ENCODE assay signal across 8 cellular contexts in genomic region chr1:223844962-223845809, GRCh38. TPM values are rescaled to one million over a fixed set of nuclear protein-coding genes. Genes with fewer than 3 reads are reported as not detected.
DNase-seq lines count a peak whose midpoint lies in the region; ATAC-seq and TF ChIP-seq lines count a peak whose summit lies in the region.

No MANE protein-coding gene starts in this region.

- H3K4me3 ChIP-seq in AG04450 (ENCODE audit: low read depth, low read length), result peak overlapping the region; percentile 83
- H3K4me3 ChIP-seq in NT2/D1 (ENCODE audit: insufficient read length, low read depth), result peak overlapping the region; percentile 77
- peak overlapping the region; percentile 90 for H3K4me3 ChIP-seq in neural progenitor cell
- H3K4me3 ChIP-seq in suprapubic skin, result peak overlapping the region; percentile 94

- H3K9me3 ChIP-seq in AG04450 (ENCODE audit: control insufficient read depth, insufficient read depth, low read length) (no peaks in the 10 kb centered on the region; the same call in 1 of the 2 replicates), NT2/D1 (ENCODE audit: insufficient read depth, low read length) (peaks cover 5% of the 10 kb centered on the region; the same call in 1 of the 2 replicates), neural progenitor cell (ENCODE audit: low read depth) (no peaks in the 10 kb centered on the region), suprapubic skin (no peaks in the 10 kb centered on the region)

- POLR2A ChIA-PET in AG04450 (lab: Yijun Ruan, JAX), result interaction anchor here (0.5 to 1.7 kb wide), 9 partner anchors 8 to 144 kb away, joined by 3 to 5 read pairs (median 4); no protein-coding TSS in a partner anchor

- H3K27me3 ChIP-seq in AG04450 (ENCODE audit: control insufficient read depth, insufficient read depth, low read length) (no peaks in the 10 kb centered on the region), NT2/D1 (ENCODE audit: insufficient read depth, insufficient read length) (peaks cover 2% of the 10 kb centered on the region), neural progenitor cell (no peaks in the 10 kb centered on the region), suprapubic skin (no peaks in the 10 kb centered on the region)

- peak overlapping the region; percentile 98 for H3K4me3 Mint-ChIP-seq in neural progenitor cell

- peak overlapping the region; percentile 87 for H3K4me2 ChIP-seq in neural progenitor cell

- peak overlapping the region; percentile 70 for H2AFZ ChIP-seq in neural progenitor cell (replicated peaks)

- TF ChIP-seq CTCF in AG04450 (IDR thresholded peaks at IDR 0.05; ENCODE audit: low read depth, low read length) (no peak), neural progenitor cell (IDR thresholded peaks at IDR 0.05) (no peak), suprapubic skin (IDR thresholded peaks at IDR 0.05) (no peak)

- DNase-seq in AG04450 (ENCODE audit: low read depth, low spot score) (no peak), NT2/D1 (ENCODE audit: low read depth, low spot score) (peak; percentile 27), fibroblast of peridontal ligament (ENCODE audit: extremely low read depth) (peak; percentile 64), neural progenitor cell (ENCODE audit: low spot score) (peak; percentile 76), suprapubic skin (ENCODE audit: low spot score in 2 of 2) (peak in 1 of 2 donors; percentile 83)
- DNase-seq in activated T-helper 1 cell treated with anti-CD3 and anti-CD28 coated beads, Interleukin-2, amount 50 U/mL, for 16 hours (ENCODE audit: low read depth in 1 of 2, low spot score in 1 of 2), result peak; percentile 14 to 56

- CTCF ChIA-PET in AG04450 (lab: Charles Lee), result interaction anchor here (1.0 to 2.4 kb wide), 5 partner anchors 8 to 34 kb away, joined by 3 to 9 read pairs (median 4); no protein-coding TSS in a partner anchor

- ATAC-seq in GM18861 (IDR thresholded peaks at IDR 0.05; ENCODE audit: unreplicated experiment), result peak; percentile 12
- peak; percentile 24 for ATAC-seq in HG03196 (IDR thresholded peaks at IDR 0.05; ENCODE audit: unreplicated experiment)

- under 1% methylated on average over 26 of the region's 71 CpGs for WGBS in suprapubic skin

- peaks cover 22% of the 10 kb centered on the region for H3K4me1 Mint-ChIP-seq in neural progenitor cell

- H3K27ac ChIP-seq in AG04450 (ENCODE audit: low read depth, low read length) (peak overlapping the region; percentile 84), neural progenitor cell (peak overlapping the region; percentile 96), suprapubic skin (peak overlapping the region; percentile 99)

- H3K79me2 ChIP-seq in neural progenitor cell (ENCODE audit: low read depth), result peaks cover 53% of the 10 kb centered on the region

- H4K20me1 ChIP-seq in neural progenitor cell (ENCODE audit: low read depth), result peaks cover 45% of the 10 kb centered on the region

- peak overlapping the region; percentile 84 for H3K9ac ChIP-seq in NT2/D1 (ENCODE audit: insufficient read length, low read depth)
- peak overlapping the region; percentile 61 for H3K9ac ChIP-seq in neural progenitor cell

- no peak for TF ChIP-seq EP300 in suprapubic skin (IDR thresholded peaks at IDR 0.05)

- H3K27me3 Mint-ChIP-seq in neural progenitor cell (ENCODE audit: insufficient read depth, low read depth), result no peaks in the 10 kb centered on the region

- no peaks in the 10 kb centered on the region for H3K4me1 ChIP-seq in NT2/D1 (ENCODE audit: insufficient read depth, insufficient read length)
- H3K4me1 ChIP-seq in neural progenitor cell, result peaks cover 22% of the 10 kb centered on the region
- peaks cover 39% of the 10 kb centered on the region for H3K4me1 ChIP-seq in suprapubic skin

- peaks cover under 1% of the 10 kb centered on the region for H3K9me3 Mint-ChIP-seq in neural progenitor cell

- peaks cover 6% of the 10 kb centered on the region for H3K36me3 Mint-ChIP-seq in neural progenitor cell

- H3K27ac Mint-ChIP-seq in neural progenitor cell, result peak overlapping the region; percentile 98

- no peak for TF ChIP-seq POLR2A in suprapubic skin (IDR thresholded peaks at IDR 0.05)

- no peaks in the 10 kb centered on the region for H3K36me3 ChIP-seq in NT2/D1 (ENCODE audit: insufficient read depth, insufficient read length, low read length)
- H3K36me3 ChIP-seq in neural progenitor cell, result no peaks in the 10 kb centered on the region
- no peaks in the 10 kb centered on the region for H3K36me3 ChIP-seq in suprapubic skin

- H3F3A ChIP-seq in neural progenitor cell (ENCODE audit: low read depth), result peaks cover 51% of the 10 kb centered on the region

RNA-seq across cellular contexts. Expression of gene TP53BP2, which starts 0.6 kb away (rescaled TPM):
- 40.4 and 48.1 TPM in 2 replicates for polyA plus RNA-seq in AG04450 (2011; rRNA removed)
- polyA minus RNA-seq in AG04450 (2011; rRNA and poly(A)+ RNA removed), result 111 and 115 TPM in 2 replicates
- total RNA-seq in neural progenitor cell (ENCODE audit: low replicate concordance) (52.6 and 56.3 TPM in 2 replicates), suprapubic skin (10 to 100 TPM; 33.2 to 80.5 (median 55.8) TPM)
